Comparison of ENCODE assay signal across 41 cellular contexts in genomic region chr15:69148465-69148864, GRCh38.
"Had no signal": no experiment of that assay in that cellular context is flagged by ENCODE, and none has a peak within 500 bp of the region (broad histone marks: within the 10 kb centered on the region; RNA-seq: fewer than 3 reads in every experiment).

No MANE protein-coding gene starts in this region.

- H3K4me1 ChIP-seq: adrenal gland, ascending aorta, breast epithelium had no signal

- H3K27me3 ChIP-seq: adrenal gland, body of pancreas, brain microvascular endothelial cell, breast epithelium, cardiac muscle cell had no signal

- H3K9me3 ChIP-seq: adrenal gland, ascending aorta, body of pancreas, breast epithelium had no signal

- FAIRE-seq: astrocyte, bronchial epithelial cell had no signal

- DNase-seq: activated effector memory CD4-positive, alpha-beta T cell treated with anti-CD3 and anti-CD28 coated beads, Interleukin-2, amount 50 U/mL, for 16 hours; activated effector memory CD4-positive, alpha-beta T cell treated with Interleukin-2 at 50 U/mL for 16 hours; activated gamma-delta T cell; activated gamma-delta T cell treated with Interleukin-2 at 50 U/mL for 16 hours; activated naive CD4-positive, alpha-beta T cell; activated naive CD4-positive, alpha-beta T cell treated with anti-CD3 and anti-CD28 coated beads for 36 hours; activated naive CD4-positive, alpha-beta T cell treated with anti-CD3 and anti-CD28 coated beads, Interleukin-2, amount 10 ng/mL, durations not matched to agents 7 days and 5 days; activated naive CD4-positive, alpha-beta T cell treated with anti-CD3 and anti-CD28 coated beads, Interleukin-2, amount 50 U/mL, for 16 hours; activated naive CD4-positive, alpha-beta T cell treated with Interleukin-2 at 50 U/mL for 16 hours; activated naive CD8-positive, alpha-beta T cell treated with anti-CD3 and anti-CD28 coated beads for 36 hours; activated naive CD8-positive, alpha-beta T cell treated with anti-CD3 and anti-CD28 coated beads, Interleukin-2, amount 10 ng/mL, durations not matched to agents 7 days and 5 days; activated naive CD8-positive, alpha-beta T cell treated with anti-CD3 and anti-CD28 coated beads, Interleukin-2, amount 50 U/mL, for 24 hours; activated T-cell treated with anti-CD3 and anti-CD28 coated beads for 4 hours; activated T-cell treated with anti-CD3 and anti-CD28 coated beads, Interleukin-2, amount 50 U/mL, for 1 hour; activated T-cell treated with anti-CD3 and anti-CD28 coated beads, Interleukin-2, amount 50 U/mL, for 24 hours; activated T-cell treated with anti-CD3 and anti-CD28 coated beads, Interleukin-2, amount 50 U/mL, for 4 hours; activated T-cell treated with anti-CD3 and anti-CD28 coated beads, Interleukin-2, amount 50 U/mL, for 48 hours; activated T-cell treated with anti-CD3 and anti-CD28 coated beads, Interleukin-2, amount 50 U/mL, for 72 hours; adrenal gland; amniotic stem cell; amygdala; anterior cingulate cortex; aorta; body of pancreas; brain microvascular endothelial cell; caudate nucleus; central memory CD4-positive, alpha-beta T cell; cerebellar nuclear complex had no signal

- H3K4me3 Mint-ChIP-seq: activated naive CD4-positive, alpha-beta T cell treated with anti-CD3 and anti-CD28 coated beads for 36 hours; activated naive CD4-positive, alpha-beta T cell treated with anti-CD3 and anti-CD28 coated beads, Interleukin-2, amount 10 ng/mL, durations not matched to agents 7 days and 5 days; activated naive CD4-positive, alpha-beta T cell treated with anti-CD3 and anti-CD28 coated beads, Interleukin-2, amount 50 U/mL, for 24 hours; activated naive CD8-positive, alpha-beta T cell; activated naive CD8-positive, alpha-beta T cell treated with anti-CD3 and anti-CD28 coated beads for 36 hours; activated naive CD8-positive, alpha-beta T cell treated with anti-CD3 and anti-CD28 coated beads, Interleukin-2, amount 10 ng/mL, durations not matched to agents 7 days and 5 days; activated naive CD8-positive, alpha-beta T cell treated with anti-CD3 and anti-CD28 coated beads, Interleukin-2, amount 50 U/mL, for 24 hours; activated T-cell treated with anti-CD3 and anti-CD28 coated beads, Interleukin-2, amount 50 U/mL, for 24 hours; activated T-cell treated with anti-CD3 and anti-CD28 coated beads, Interleukin-2, amount 50 U/mL, for 4 hours; activated T-cell treated with anti-CD3 and anti-CD28 coated beads, Interleukin-2, amount 50 U/mL, for 72 hours; activated T-helper 1 cell treated with anti-CD3 and anti-CD28 coated beads, Interleukin-12 subunit alpha, Interleukin-12 subunit beta, Interleukin-2, Interleukin-4 antibody, amounts not matched to agents 30 ng/mL and 10 ng/mL and 1 ng/mL, durations not matched to agents 14 hours and 24 hours and 36 hours; activated T-helper 17 cell treated with anti-CD3 and anti-CD28 coated beads, Interleukin-2, amount 50 U/mL, for 72 hours; brain; central memory CD8-positive, alpha-beta T cell had no signal

- H3K27ac Mint-ChIP-seq: activated naive CD4-positive, alpha-beta T cell treated with anti-CD3 and anti-CD28 coated beads for 36 hours; activated naive CD4-positive, alpha-beta T cell treated with anti-CD3 and anti-CD28 coated beads, Interleukin-2, amount 10 ng/mL, durations not matched to agents 7 days and 5 days; activated naive CD4-positive, alpha-beta T cell treated with anti-CD3 and anti-CD28 coated beads, Interleukin-2, amount 50 U/mL, for 24 hours; activated naive CD4-positive, alpha-beta T cell treated with anti-CD3 and anti-CD28 coated beads, Interleukin-2, amount 50 U/mL, for 72 hours; activated naive CD8-positive, alpha-beta T cell; activated naive CD8-positive, alpha-beta T cell treated with anti-CD3 and anti-CD28 coated beads for 36 hours; activated naive CD8-positive, alpha-beta T cell treated with anti-CD3 and anti-CD28 coated beads, Interleukin-2, amount 10 ng/mL, durations not matched to agents 7 days and 5 days; activated naive CD8-positive, alpha-beta T cell treated with anti-CD3 and anti-CD28 coated beads, Interleukin-2, amount 50 U/mL, for 24 hours; activated T-cell treated with anti-CD3 and anti-CD28 coated beads, Interleukin-2, amount 50 U/mL, for 24 hours; activated T-cell treated with anti-CD3 and anti-CD28 coated beads, Interleukin-2, amount 50 U/mL, for 72 hours; activated T-helper 1 cell treated with anti-CD3 and anti-CD28 coated beads, Interleukin-12 subunit alpha, Interleukin-12 subunit beta, Interleukin-2, Interleukin-4 antibody, amounts not matched to agents 30 ng/mL and 10 ng/mL and 1 ng/mL, durations not matched to agents 14 hours and 24 hours and 36 hours; activated T-helper 17 cell treated with anti-CD3 and anti-CD28 coated beads, Interleukin-2, amount 50 U/mL, for 72 hours; activated T-helper 2 cell treated with anti-CD3 and anti-CD28 coated beads, Interferon-gamma antibody, Interleukin-2, Interleukin-4, amounts not matched to agents 10 μg/mL and 5 μg/mL and 100 μg/mL, durations not matched to agents 14 hours and 24 hours and 36 hours; brain had no signal

- H3K4me3 ChIP-seq: adrenal gland, ascending aorta, body of pancreas, breast epithelium, cardiac muscle cell had no signal

- H3K36me3 Mint-ChIP-seq: activated naive CD4-positive, alpha-beta T cell treated with anti-CD3 and anti-CD28 coated beads, Interleukin-2, amount 10 ng/mL, durations not matched to agents 7 days and 5 days; activated naive CD4-positive, alpha-beta T cell treated with anti-CD3 and anti-CD28 coated beads, Interleukin-2, amount 50 U/mL, for 24 hours; activated naive CD4-positive, alpha-beta T cell treated with anti-CD3 and anti-CD28 coated beads, Interleukin-2, amount 50 U/mL, for 72 hours; activated naive CD8-positive, alpha-beta T cell; activated naive CD8-positive, alpha-beta T cell treated with anti-CD3 and anti-CD28 coated beads for 36 hours; activated naive CD8-positive, alpha-beta T cell treated with anti-CD3 and anti-CD28 coated beads, Interleukin-2, amount 10 ng/mL, durations not matched to agents 7 days and 5 days; brain had no signal

- H3K36me3 ChIP-seq: adrenal gland, ascending aorta, brain microvascular endothelial cell, breast epithelium, cardiac muscle cell had no signal

- H3K9me3 Mint-ChIP-seq: activated naive CD4-positive, alpha-beta T cell treated with anti-CD3 and anti-CD28 coated beads for 36 hours; activated naive CD4-positive, alpha-beta T cell treated with anti-CD3 and anti-CD28 coated beads, Interleukin-2, amount 10 ng/mL, durations not matched to agents 7 days and 5 days; activated naive CD4-positive, alpha-beta T cell treated with anti-CD3 and anti-CD28 coated beads, Interleukin-2, amount 50 U/mL, for 24 hours; activated naive CD4-positive, alpha-beta T cell treated with anti-CD3 and anti-CD28 coated beads, Interleukin-2, amount 50 U/mL, for 72 hours; activated naive CD8-positive, alpha-beta T cell treated with anti-CD3 and anti-CD28 coated beads for 36 hours; activated naive CD8-positive, alpha-beta T cell treated with anti-CD3 and anti-CD28 coated beads, Interleukin-2, amount 10 ng/mL, durations not matched to agents 7 days and 5 days; activated naive CD8-positive, alpha-beta T cell treated with anti-CD3 and anti-CD28 coated beads, Interleukin-2, amount 50 U/mL, for 24 hours; activated T-cell treated with anti-CD3 and anti-CD28 coated beads, Interleukin-2, amount 50 U/mL, for 24 hours; activated T-cell treated with anti-CD3 and anti-CD28 coated beads, Interleukin-2, amount 50 U/mL, for 4 hours; activated T-cell treated with anti-CD3 and anti-CD28 coated beads, Interleukin-2, amount 50 U/mL, for 72 hours; activated T-helper 1 cell treated with anti-CD3 and anti-CD28 coated beads, Interleukin-12 subunit alpha, Interleukin-12 subunit beta, Interleukin-2, Interleukin-4 antibody, amounts not matched to agents 30 ng/mL and 10 ng/mL and 1 ng/mL, durations not matched to agents 14 hours and 24 hours and 36 hours; activated T-helper 17 cell treated with anti-CD3 and anti-CD28 coated beads, Interleukin-2, amount 50 U/mL, for 72 hours; activated T-helper 2 cell treated with anti-CD3 and anti-CD28 coated beads, Interferon-gamma antibody, Interleukin-2, Interleukin-4, amounts not matched to agents 10 μg/mL and 5 μg/mL and 100 μg/mL, durations not matched to agents 14 hours and 24 hours and 36 hours; central memory CD8-positive, alpha-beta T cell had no signal

- H3K4me1 Mint-ChIP-seq: activated naive CD4-positive, alpha-beta T cell treated with anti-CD3 and anti-CD28 coated beads, Interleukin-2, amount 10 ng/mL, durations not matched to agents 7 days and 5 days; activated naive CD4-positive, alpha-beta T cell treated with anti-CD3 and anti-CD28 coated beads, Interleukin-2, amount 50 U/mL, for 24 hours; activated naive CD8-positive, alpha-beta T cell treated with anti-CD3 and anti-CD28 coated beads for 36 hours; activated naive CD8-positive, alpha-beta T cell treated with anti-CD3 and anti-CD28 coated beads, Interleukin-2, amount 10 ng/mL, durations not matched to agents 7 days and 5 days; activated naive CD8-positive, alpha-beta T cell treated with anti-CD3 and anti-CD28 coated beads, Interleukin-2, amount 50 U/mL, for 24 hours; activated T-helper 17 cell treated with anti-CD3 and anti-CD28 coated beads, Interleukin-2, amount 50 U/mL, for 72 hours; central memory CD8-positive, alpha-beta T cell had no signal

- H3K27ac ChIP-seq: adrenal gland, ascending aorta, body of pancreas, brain microvascular endothelial cell, breast epithelium, cardiac muscle cell had no signal
